In the genomic region with DNA sequence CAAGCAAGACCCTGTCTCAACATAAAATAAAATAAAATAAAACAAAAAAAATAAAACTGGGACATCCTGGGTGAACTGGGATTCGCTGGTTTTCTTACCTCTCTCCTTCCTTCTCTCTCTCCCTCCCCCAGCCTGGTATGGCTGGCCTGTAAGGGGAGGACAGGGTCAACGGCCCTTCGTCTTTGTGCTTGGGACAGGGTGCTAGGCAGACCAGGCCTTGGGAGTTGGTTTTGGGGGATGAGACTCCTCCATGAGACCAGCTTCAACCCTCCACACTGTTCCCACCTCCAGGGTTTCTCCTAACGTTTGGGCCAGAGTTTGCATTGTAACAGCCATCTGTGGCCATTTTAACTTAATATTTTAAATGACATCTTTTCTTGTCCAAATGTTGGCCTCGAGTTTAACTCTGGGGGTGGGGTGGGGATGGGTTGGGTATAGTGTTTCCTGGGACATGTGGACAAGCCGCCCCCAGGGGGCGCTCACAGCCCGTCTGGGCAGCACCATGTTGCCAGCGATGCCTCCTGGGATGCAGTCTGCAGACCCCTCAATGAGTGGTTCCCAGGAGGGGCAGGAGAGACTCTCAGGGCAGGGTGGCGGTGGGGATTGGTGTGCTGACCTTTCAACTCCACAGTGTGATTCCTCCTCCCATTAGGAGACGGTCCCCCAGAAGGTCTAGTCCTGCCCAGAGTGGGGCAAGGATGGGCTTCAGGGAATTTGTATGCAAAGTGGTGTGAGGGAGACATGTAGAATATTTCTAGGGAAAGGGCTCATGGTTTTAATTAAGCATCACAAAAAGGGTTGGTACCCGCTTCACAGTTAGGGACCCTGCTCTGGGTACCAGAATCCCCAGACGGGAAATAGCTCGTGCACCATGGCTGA, we compare ENCODE assay signal across 9 cellular contexts. TPM values are rescaled to one million over a fixed set of nuclear protein-coding genes. Genes with fewer than 3 reads are reported as not detected.
A peak's percentile ranks its signal among the peaks of the same experiment; 100 is the strongest.
DNase-seq lines count a peak whose midpoint lies in the region; ATAC-seq, FAIRE-seq and TF ChIP-seq lines count a peak whose summit lies in the region.
"Had no signal": no experiment of that assay in that cellular context is flagged by ENCODE, and none has a peak within 500 bp of the region (broad histone marks: within the 10 kb centered on the region; RNA-seq: fewer than 3 reads in every experiment).

No MANE protein-coding gene starts in this region.

- intact Hi-C loops in pancreas (cut with DNase I) (loop anchor here in 2 of 3 donors (5.0 kb wide), 2 partner anchors 244 to 249 kb away; no protein-coding TSS in a partner anchor), upper lobe of right lung (cut with DNase I) (loop anchor here (5.0 kb wide), 1 partner anchor 249 kb away; no protein-coding TSS in a partner anchor)

- H3K4me3 Mint-ChIP-seq in H9, result no peak overlapping the region; a peak in 1 of 5 replicates
- H3K4me3 Mint-ChIP-seq in activated T-cell treated with anti-CD3 and anti-CD28 coated beads, Interleukin-2, amount 50 U/mL, for 4 hours, result no peak overlapping the region

- H3K79me2 ChIP-seq in H9 (ENCODE audit: insufficient read depth, low read length), result no peaks in the 10 kb centered on the region

- no peak overlapping the region for H2AFZ ChIP-seq in H9 (ENCODE audit: low read length)

- H4K20me1 ChIP-seq in H9 (ENCODE audit: control insufficient read depth, insufficient read depth, insufficient read length), result no peaks in the 10 kb centered on the region

- no peaks in the 10 kb centered on the region; a peak in 1 of 5 replicates for H3K9me3 Mint-ChIP-seq in H9
- H3K9me3 Mint-ChIP-seq in activated T-cell treated with anti-CD3 and anti-CD28 coated beads, Interleukin-2, amount 50 U/mL, for 4 hours, result no peaks in the 10 kb centered on the region

- H3K4me1 ChIP-seq in H9 (ENCODE audit: insufficient read depth, low read length) (no peaks in the 10 kb centered on the region), pancreas (no peaks in the 10 kb centered on the region), upper lobe of right lung (no peaks in the 10 kb centered on the region)

- no peak overlapping the region for H2BK5ac ChIP-seq in H9 (ENCODE audit: insufficient read length, low read length)

- H3K27me3 Mint-ChIP-seq in H9 (ENCODE audit: low read depth), result no peaks in the 10 kb centered on the region
- H3K27me3 Mint-ChIP-seq in activated T-cell treated with anti-CD3 and anti-CD28 coated beads, Interleukin-2, amount 50 U/mL, for 4 hours (ENCODE audit: low read depth), result peaks cover 8% of the 10 kb centered on the region

- no peak overlapping the region for H2BK20ac ChIP-seq in H9 (ENCODE audit: low read depth, low read length, poor library complexity, severe bottlenecking)

- H3K23me2 ChIP-seq in H9 (ENCODE audit: insufficient read length, low read depth, low read length, poor library complexity, severe bottlenecking), result no peaks in the 10 kb centered on the region

- no peak overlapping the region for H4K91ac ChIP-seq in H9 (ENCODE audit: insufficient read length, low read depth, low read length)

- H4K8ac ChIP-seq in H9 (replicated peaks; ENCODE audit: insufficient read length, low read depth, low read length), result no peak overlapping the region

- H3K4me3 ChIP-seq in fibroblast of pulmonary artery (replicated peaks; ENCODE audit: low read depth, low read length) (no peak overlapping the region), pancreas (no peak overlapping the region), upper lobe of right lung (no peak overlapping the region)

- no CpG with 5 or more reads among the region's 14 CpGs for WGBS in H9 (ENCODE audit: extremely low coverage, insufficient read length, low lambda C conversion rate)
- 39 to 41% methylated on average over 14 of the region's 14 CpGs for WGBS in pancreas, 2 donors

- no peak overlapping the region for H3K56ac ChIP-seq in H9 (ENCODE audit: insufficient read length, low read depth, low read length)

- no peak overlapping the region for H2BK15ac ChIP-seq in H9 (ENCODE audit: low read depth, low read length)

- H3K9me3 ChIP-seq in H9 (ENCODE audit: control insufficient read depth, low read depth, low read length) (no peaks in the 10 kb centered on the region), pancreas (no peaks in the 10 kb centered on the region), upper lobe of right lung (no peaks in the 10 kb centered on the region)

- H3K4me2 ChIP-seq in H9 (ENCODE audit: insufficient read depth, insufficient read length, low read length), result no peak overlapping the region

- no peak overlapping the region for H2AK5ac ChIP-seq in H9 (ENCODE audit: insufficient read length, low read length)

- H3K79me1 ChIP-seq in H9 (ENCODE audit: insufficient read depth, low read depth, low read length, poor library complexity, severe bottlenecking), result no peaks in the 10 kb centered on the region

- H3K9ac ChIP-seq in H9 (ENCODE audit: extremely low read depth, insufficient read length, low read length), result no peak overlapping the region

- H3K36me3 Mint-ChIP-seq in H9 (ENCODE audit: insufficient read depth in 1 of 3, low read depth in 3 of 3), result no peaks in the 10 kb centered on the region
- H3K36me3 Mint-ChIP-seq in activated T-cell treated with anti-CD3 and anti-CD28 coated beads, Interleukin-2, amount 50 U/mL, for 4 hours (ENCODE audit: insufficient read depth), result no peaks in the 10 kb centered on the region

- FAIRE-seq in pancreas (lab: Jason Lieb, UNC), result no peak

- H3K36me3 ChIP-seq in pancreas (no peaks in the 10 kb centered on the region), upper lobe of right lung (no peaks in the 10 kb centered on the region)

- TF ChIP-seq CTCF in H9 (conservative IDR thresholded peaks at IDR 0.05) (peak; percentile 96), fibroblast of pulmonary artery (IDR thresholded peaks at IDR 0.05; ENCODE audit: low read length, missing control alignments) (peak; percentile 88), pancreas (IDR thresholded peaks at IDR 0.05) (peak; percentile 52 to 72 (median 61)), upper lobe of right lung (IDR thresholded peaks at IDR 0.05) (peak; percentile 84)

- H2BK12ac ChIP-seq in H9 (ENCODE audit: insufficient read length, low read depth, low read length), result no peak overlapping the region

- peak; percentile 65 to 76 for ATAC-seq in activated T-cell treated with anti-CD3 and anti-CD28 coated beads, Interleukin-2, amount 50 U/mL, for 4 hours
- ATAC-seq in pancreas (peak; percentile 56 to 97 (median 90)), upper lobe of right lung (peak; percentile 93), GM18517 (IDR thresholded peaks at IDR 0.05; ENCODE audit: unreplicated experiment) (no peak)

- no peak overlapping the region for H3K18ac ChIP-seq in H9 (ENCODE audit: insufficient read length, low read depth, low read length)

- no peak overlapping the region for H3K27ac ChIP-seq in H9 (ENCODE audit: insufficient read length, low read depth, low read length)
- H3K27ac ChIP-seq in pancreas, result no peak overlapping the region
- H3K27ac ChIP-seq in upper lobe of right lung, result no peak overlapping the region

- H3K14ac ChIP-seq in H9 (ENCODE audit: insufficient read depth, low read length), result no peak overlapping the region; the same call in 1 of the 2 replicates

- H3K27me3 ChIP-seq in H9 (ENCODE audit: insufficient read depth, low read length), result no peaks in the 10 kb centered on the region
- no peaks in the 10 kb centered on the region for H3K27me3 ChIP-seq in pancreas
- H3K27me3 ChIP-seq in upper lobe of right lung, result no peaks in the 10 kb centered on the region

- H3K4me1 Mint-ChIP-seq in H9, result peaks cover 2 to 13% of the 10 kb centered on the region in 2 experiments; a peak in 3 of 4 replicates
- no peaks in the 10 kb centered on the region for H3K4me1 Mint-ChIP-seq in activated T-cell treated with anti-CD3 and anti-CD28 coated beads, Interleukin-2, amount 50 U/mL, for 4 hours (ENCODE audit: low read depth)

- DNase-seq in AML-193 (lab: John Stamatoyannopoulos, UW), result peak; percentile 22 to 26
- DNase-seq in H9, result peak; percentile 82
- DNase-seq in OCI-M2 (lab: John Stamatoyannopoulos, UW; ENCODE audit: unreplicated experiment), result peak; percentile 24
- DNase-seq in activated T-cell treated with anti-CD3 and anti-CD28 coated beads, Interleukin-2, amount 50 U/mL, for 4 hours, result peak; percentile 51
- peak; percentile 76 for DNase-seq in fibroblast of pulmonary artery (ENCODE audit: low read depth)
- peak; percentile 36 to 87 (median 66) for DNase-seq in pancreas
- DNase-seq in upper lobe of right lung, result peak; percentile 87

- no peak overlapping the region for H3T11ph ChIP-seq in H9 (ENCODE audit: low read length)

- no peak overlapping the region for H4K5ac ChIP-seq in H9 (ENCODE audit: insufficient read length, low read depth, low read length)

- no peak overlapping the region for H3K4ac ChIP-seq in H9 (ENCODE audit: low read depth, low read length)

- peak overlapping the region in 1 of 3 experiments; percentile 91; a peak in 2 of 7 replicates for H3K27ac Mint-ChIP-seq in H9

- H2BK120ac ChIP-seq in H9 (ENCODE audit: low read depth, low read length, poor library complexity, severe bottlenecking), result no peak overlapping the region

- no peak overlapping the region for H3K23ac ChIP-seq in H9 (ENCODE audit: insufficient read length, low read depth, low read length)

RNA-seq across cellular contexts. Expression of gene LCTL, which starts 37.7 kb away (rescaled TPM):
- 1.8 and 2.3 TPM in 2 replicates for total RNA-seq in H9 (2021)
- not detected for total RNA-seq in activated T-cell treated with anti-CD3 and anti-CD28 coated beads, Interleukin-2, amount 50 U/mL, for 4 hours
- not detected for total RNA-seq in pancreas
- not detected for polyA plus RNA-seq in pancreas
- not detected for total RNA-seq in upper lobe of right lung
- total RNA-seq: subcutaneous adipose tissue had no signal

Comparison
In these comparisons a context has a peak if more than half of its experiments do, and no peak if none do; other contexts are left out.
1. DNase-seq: peak in every context shown above with its lines; median percentile 87 in upper lobe of right lung; 82 in H9; 76 in fibroblast of pulmonary artery; 66 in pancreas; 51 in activated T-cell treated with anti-CD3 and anti-CD28 coated beads, Interleukin-2, amount 50 U/mL, for 4 hours; 24 in AML-193; 24 in OCI-M2.